Comparison of ENCODE assay signal across 8 cellular contexts in genomic region chr22:35257002-35257320, GRCh38. TPM values are rescaled to one million over a fixed set of nuclear protein-coding genes. Genes with fewer than 3 reads are reported as not detected.
DNase-seq lines count a peak whose midpoint lies in the region; ATAC-seq, FAIRE-seq and TF ChIP-seq lines count a peak whose summit lies in the region.

No MANE protein-coding gene starts in this region.

- H3K9me3 ChIP-seq in keratinocyte (ENCODE audit: control insufficient read depth, low read depth, low read length) (no peaks in the 10 kb centered on the region), thymus (ENCODE audit: control insufficient read depth) (no peaks in the 10 kb centered on the region)

- peaks cover 30% of the 10 kb centered on the region for H3K36me3 Mint-ChIP-seq in activated CD4-positive, alpha-beta memory T cell treated with anti-CD3 and anti-CD28 coated beads, Interleukin-2, amount 10 ng/mL, durations not matched to agents 7 days and 5 days (ENCODE audit: low read depth)

- no peak for DNase-seq in activated CD4-positive, alpha-beta memory T cell treated with anti-CD3 and anti-CD28 coated beads, Interleukin-2, amount 10 ng/mL, durations not matched to agents 7 days and 5 days
- DNase-seq in keratinocyte (ENCODE audit: low read depth, low spot score) (no peak), DMS153 treated with DMSO at 0.1 percent for 48 hours (lab: John Stamatoyannopoulos, UW; ENCODE audit: unreplicated experiment) (no peak), GM13977 (ENCODE audit: low spot score) (no peak), GM19238 (ENCODE audit: insufficient read length, low spot score) (no peak)

- H3K27ac ChIP-seq in keratinocyte (ENCODE audit: control insufficient read depth, insufficient read depth, low read length) (peak overlapping the region; percentile 84), thymus (ENCODE audit: low read depth) (no peak overlapping the region)

- H3K4me1 Mint-ChIP-seq in activated CD4-positive, alpha-beta memory T cell treated with anti-CD3 and anti-CD28 coated beads, Interleukin-2, amount 10 ng/mL, durations not matched to agents 7 days and 5 days = peaks cover 34% of the 10 kb centered on the region

- no peak for FAIRE-seq in keratinocyte (lab: Jason Lieb, UNC)

- dilution Hi-C loops in keratinocyte (cut with MboI; ENCODE audit: extremely low pct_ligation_motif_present, low sequenced_read_pairs) = no loop called here

- H3K36me3 ChIP-seq in keratinocyte (ENCODE audit: control insufficient read depth in 2 of 2, extremely low read depth in 1 of 2, insufficient read depth in 2 of 2, low read length in 2 of 2) (peaks cover 0 to 2% of the 10 kb centered on the region in 2 experiments), thymus (ENCODE audit: control insufficient read depth, insufficient read depth) (no peaks in the 10 kb centered on the region)

- H3K27me3 ChIP-seq in keratinocyte (ENCODE audit: control insufficient read depth, extremely low read depth, insufficient read depth, low read length) (no peaks in the 10 kb centered on the region), thymus (ENCODE audit: control insufficient read depth, insufficient read depth) (no peaks in the 10 kb centered on the region)

- H3K4me1 ChIP-seq in keratinocyte (ENCODE audit: control insufficient read depth, extremely low read depth, insufficient read depth, low read length) = peaks cover 9% of the 10 kb centered on the region
- H3K4me1 ChIP-seq in thymus (ENCODE audit: control insufficient read depth, insufficient read depth, low read length) = peaks cover 8% of the 10 kb centered on the region

- CTCF ChIA-PET in activated CD4-positive, alpha-beta memory T cell treated with anti-CD3 and anti-CD28 coated beads, Interleukin-2, amount 10 ng/mL, durations not matched to agents 7 days and 5 days (lab: Charles Lee) = interaction anchor here (2.0 to 3.0 kb wide), 2 partner anchors 12 to 25 kb away, joined by 9 to 11 read pairs; no protein-coding TSS in a partner anchor

- H3K9me3 Mint-ChIP-seq in activated CD4-positive, alpha-beta memory T cell treated with anti-CD3 and anti-CD28 coated beads, Interleukin-2, amount 10 ng/mL, durations not matched to agents 7 days and 5 days = no peaks in the 10 kb centered on the region

- H3K27ac Mint-ChIP-seq in activated CD4-positive, alpha-beta memory T cell treated with anti-CD3 and anti-CD28 coated beads, Interleukin-2, amount 10 ng/mL, durations not matched to agents 7 days and 5 days = peak overlapping the region; percentile 83

- WGBS in thymus = 7% methylated on average over 3 of the region's 3 CpGs

- H3K4me3 ChIP-seq in GM08714 (ENCODE audit: low read length) (peak overlapping the region; percentile 100), keratinocyte (ENCODE audit: control insufficient read depth in 2 of 3, extremely low read depth in 1 of 3, insufficient read depth in 2 of 3, low read depth in 1 of 3, low read length in 3 of 3) (peak overlapping the region; percentile 69 to 88 (median 75)), thymus (ENCODE audit: low read length) (peak overlapping the region; percentile 87)

- no peaks in the 10 kb centered on the region for H4K20me1 ChIP-seq in keratinocyte (ENCODE audit: control insufficient read depth, extremely low read depth, insufficient read depth, low read length)

- peaks cover 32% of the 10 kb centered on the region for H3K79me2 ChIP-seq in keratinocyte (ENCODE audit: control insufficient read depth, insufficient read depth, low read length)

- H2AFZ ChIP-seq in keratinocyte (ENCODE audit: control insufficient read depth, low read length) = peak overlapping the region; percentile 87

- peak overlapping the region; percentile 84 for H3K4me3 Mint-ChIP-seq in activated CD4-positive, alpha-beta memory T cell treated with anti-CD3 and anti-CD28 coated beads, Interleukin-2, amount 10 ng/mL, durations not matched to agents 7 days and 5 days

- H3K27me3 Mint-ChIP-seq in activated CD4-positive, alpha-beta memory T cell treated with anti-CD3 and anti-CD28 coated beads, Interleukin-2, amount 10 ng/mL, durations not matched to agents 7 days and 5 days = no peaks in the 10 kb centered on the region

- in situ Hi-C loops in GM13977 (cut with MboI; ENCODE audit: low pct_unique_long_range_greater_than_20kb, low sequenced_read_pairs, unreplicated experiment) = no loop called here

- no peaks in the 10 kb centered on the region for H3K9me1 ChIP-seq in keratinocyte (ENCODE audit: control insufficient read depth, extremely low read depth, insufficient read depth, low read length)

- TF ChIP-seq CTCF in keratinocyte (optimal IDR thresholded peaks at IDR 0.05 in 1 of 3, IDR thresholded peaks at IDR 0.05 in 1 of 3, conservative IDR thresholded peaks at IDR 0.05 in 1 of 3; ENCODE audit: extremely low read depth in 1 of 3, insufficient read depth in 2 of 3, low read length in 3 of 3) (no peak), GM13977 (IDR thresholded peaks at IDR 0.05; ENCODE audit: extremely low read depth, insufficient read depth, missing control alignments) (no peak)

- ATAC-seq in HG02678 (IDR thresholded peaks at IDR 0.05; ENCODE audit: unreplicated experiment) = peak; percentile 19

- H3K4me2 ChIP-seq in keratinocyte (ENCODE audit: control insufficient read depth, extremely low read depth, insufficient read depth, low read depth, low read length) = peak overlapping the region; percentile 71

- POLR2A ChIA-PET in activated CD4-positive, alpha-beta memory T cell treated with anti-CD3 and anti-CD28 coated beads, Interleukin-2, amount 10 ng/mL, durations not matched to agents 7 days and 5 days (lab: Charles Lee) = interaction anchor here (0.6 to 2.2 kb wide), 12 partner anchors 10 to 391 kb away, joined by 3 to 24 read pairs (median 6); partner anchors contain the start of genes APOL6 and TOM1

- peak overlapping the region; percentile 91 for H3K9ac ChIP-seq in keratinocyte (ENCODE audit: control insufficient read depth, extremely low read depth, insufficient read depth, low read length)

RNA-seq across cellular contexts. Expression of gene HMGXB4, which starts 0.3 kb away (rescaled TPM):
- total RNA-seq in activated CD4-positive, alpha-beta memory T cell treated with anti-CD3 and anti-CD28 coated beads, Interleukin-2, amount 10 ng/mL, durations not matched to agents 7 days and 5 days = 10 to 100 TPM; 32.5 to 36.6 TPM
- polyA plus RNA-seq in keratinocyte (15.4 to 22.6 TPM (median 22.4 TPM) in 3 replicates), thymus (8.8 TPM)
- polyA plus RNA-seq in keratinocyte (2011; ENCODE audit: low read depth) = 9.6 TPM
- polyA plus RNA-seq in keratinocyte (2011; cell fraction: cytosol; rRNA removed) = 9.8 and 15.7 TPM in 2 replicates
- 25.5 and 31.0 TPM in 2 replicates for polyA plus RNA-seq in keratinocyte (2011; cell fraction: nucleus; rRNA removed)
- polyA plus RNA-seq in keratinocyte (2012; ENCODE audit: low replicate concordance) = 11.4 and 16.2 TPM in 2 replicates
- polyA minus RNA-seq in keratinocyte = 10.3 to 26.2 TPM (median 17.6 TPM) in 3 replicates
- 7.1 TPM for polyA minus RNA-seq in keratinocyte (2011; cell fraction: cytosol; rRNA and poly(A)+ RNA removed)
- 12.9 and 26.9 TPM in 2 replicates for polyA minus RNA-seq in keratinocyte (2011; cell fraction: nucleus; rRNA and poly(A)+ RNA removed)

RNA-seq across cellular contexts. Expression of gene TOM1, which starts 42.7 kb away (rescaled TPM):
- total RNA-seq in activated CD4-positive, alpha-beta memory T cell treated with anti-CD3 and anti-CD28 coated beads, Interleukin-2, amount 10 ng/mL, durations not matched to agents 7 days and 5 days = 10 to 100 TPM; 37.3 to 41.4 TPM
- polyA plus RNA-seq in keratinocyte = 17.4 to 32.5 TPM (median 18.3 TPM) in 3 replicates
- polyA plus RNA-seq in keratinocyte (2011; ENCODE audit: low read depth) = 38.2 TPM
- 22.5 and 30.3 TPM in 2 replicates for polyA plus RNA-seq in keratinocyte (2011; cell fraction: cytosol; rRNA removed)
- polyA plus RNA-seq in keratinocyte (2011; cell fraction: nucleus; rRNA removed) = 32.1 and 38.9 TPM in 2 replicates
- 11.5 and 46.8 TPM in 2 replicates for polyA plus RNA-seq in keratinocyte (2012; ENCODE audit: low replicate concordance)
- polyA minus RNA-seq in keratinocyte = 33.9 to 70.0 TPM (median 46.7 TPM) in 3 replicates
- 24.4 TPM for polyA minus RNA-seq in keratinocyte (2011; cell fraction: cytosol; rRNA and poly(A)+ RNA removed)
- polyA minus RNA-seq in keratinocyte (2011; cell fraction: nucleus; rRNA and poly(A)+ RNA removed) = 17.6 and 30.5 TPM in 2 replicates
- 41.8 TPM for polyA plus RNA-seq in thymus
